ENCODE assay signal across 33 cellular contexts in genomic region chr14:91444335-91445020, GRCh38.
"Had no signal": no experiment of that assay in that cellular context is flagged by ENCODE, and none has a peak within 500 bp of the region (broad histone marks: within the 10 kb centered on the region; RNA-seq: fewer than 3 reads in every experiment).

No MANE protein-coding gene starts in this region.

- H3K4me3 ChIP-seq: adrenal gland, breast epithelium, cardiac muscle cell, colonic mucosa, esophagus squamous epithelium, gastroesophageal sphincter, heart right ventricle, hepatocyte had no signal

- ATAC-seq: activated CD4-positive, CD25-positive, alpha-beta regulatory T cell treated with anti-CD3 and anti-CD28 coated beads, Interleukin-2, amount 50 U/mL, for 24 hours; activated CD8-positive, alpha-beta memory T cell treated with anti-CD3 and anti-CD28 coated beads, Interleukin-2, amount 10 ng/mL, durations not matched to agents 7 days and 5 days; activated CD8-positive, alpha-beta T cell treated with anti-CD3 and anti-CD28 coated beads, Interleukin-2, amount 10 ng/mL, durations not matched to agents 7 days and 5 days; activated naive CD8-positive, alpha-beta T cell treated with anti-CD3 and anti-CD28 coated beads, Interleukin-2, amount 50 U/mL, for 24 hours; activated T-helper 17 cell treated with anti-CD3 and anti-CD28 coated beads, Interleukin-2, amount 50 U/mL, for 72 hours; gastroesophageal sphincter; heart right ventricle; T-helper 17 cell had no signal

- H3K4me1 ChIP-seq: adrenal gland, breast epithelium, colonic mucosa, esophagus squamous epithelium, gastroesophageal sphincter, heart right ventricle had no signal

- H3K9me3 ChIP-seq: adrenal gland, colonic mucosa, esophagus squamous epithelium, gastroesophageal sphincter had no signal

- FAIRE-seq: endometrium, endothelial cell of umbilical vein had no signal

- H2AFZ ChIP-seq: hepatocyte had no signal

- H3K27ac ChIP-seq: adrenal gland, breast epithelium, cardiac muscle cell, colonic mucosa, epithelial cell of prostate, esophagus squamous epithelium, gastroesophageal sphincter, heart right ventricle, hepatocyte, WERI-Rb-1 had no signal

- H3K36me3 ChIP-seq: adrenal gland, breast epithelium, cardiac muscle cell, colonic mucosa, esophagus squamous epithelium, gastroesophageal sphincter, heart right ventricle, WERI-Rb-1 had no signal

- H3K79me2 ChIP-seq: hepatocyte had no signal

- DNase-seq: activated B cell treated with CpG ODN at 0.5 μM for 24 hours; activated CD4-positive, alpha-beta memory T cell treated with anti-CD3 and anti-CD28 coated beads for 36 hours; activated CD4-positive, alpha-beta T cell treated with anti-CD3 and anti-CD28 coated beads for 48 hours; activated CD8-positive, alpha-beta memory T cell treated with anti-CD3 and anti-CD28 coated beads, Interleukin-2, amount 10 ng/mL, durations not matched to agents 7 days and 5 days; activated CD8-positive, alpha-beta memory T cell treated with anti-CD3 and anti-CD28 coated beads, Interleukin-2, amount 50 U/mL, for 4 hours; activated CD8-positive, alpha-beta T cell treated with anti-CD3 and anti-CD28 coated beads, Interleukin-2, amount 10 ng/mL, durations not matched to agents 7 days and 5 days; activated effector memory CD4-positive, alpha-beta T cell treated with Interleukin-2 at 50 U/mL for 16 hours; activated naive CD4-positive, alpha-beta T cell treated with anti-CD3 and anti-CD28 coated beads for 36 hours; activated naive CD8-positive, alpha-beta T cell treated with anti-CD3 and anti-CD28 coated beads for 36 hours; activated naive CD8-positive, alpha-beta T cell treated with anti-CD3 and anti-CD28 coated beads, Interleukin-2, amount 50 U/mL, for 24 hours; activated T-cell treated with anti-CD3 and anti-CD28 coated beads, Interleukin-2, amount 50 U/mL, for 1 hour; adrenal gland; amygdala; aorta; central memory CD4-positive, alpha-beta T cell; cerebellar nuclear complex; colonic mucosa; effector CD8-positive, alpha-beta T cell; esophagus squamous epithelium; foreskin melanocyte; heart right ventricle; T-helper 17 cell; T1000; WERI-Rb-1 had no signal

- H3K4me2 ChIP-seq: hepatocyte had no signal

- H3K27me3 ChIP-seq: adrenal gland, breast epithelium, cardiac muscle cell, colonic mucosa, hepatocyte had no signal
